23 cellular contexts compared by ENCODE assay signal in genomic region chr1:178165196-178165595, GRCh38.
A peak's percentile ranks its signal among the peaks of the same experiment; 100 is the strongest.
DNase-seq lines count a peak whose midpoint lies in the region; ATAC-seq, FAIRE-seq and TF ChIP-seq lines count a peak whose summit lies in the region.
"Had no signal": no experiment of that assay in that cellular context is flagged by ENCODE, and none has a peak within 500 bp of the region (broad histone marks: within the 10 kb centered on the region; RNA-seq: fewer than 3 reads in every experiment).

No MANE protein-coding gene starts in this region.

- no peak overlapping the region for H3K4me3 ChIP-seq in HepG2 (replicated peaks in 1 of 3; ENCODE audit: insufficient read depth in 1 of 3, low read depth in 2 of 3, low read length in 3 of 3)
- H3K4me3 ChIP-seq in right lobe of liver: no peak overlapping the region
- H3K4me3 ChIP-seq in astrocyte (ENCODE audit: insufficient read depth, low read depth, low read length): no peak overlapping the region
- no peak overlapping the region for H3K4me3 ChIP-seq in osteoblast (ENCODE audit: insufficient read depth, low read length)
- H3K4me3 ChIP-seq: A549; BLaER1 treated with 17β-estradiol and CSF1 and Interleukin-3, amounts not matched to agents 10 nM and 100 nM; HAP-1 had no signal

- peaks cover 33% of the 10 kb centered on the region for H3K4me1 Mint-ChIP-seq in astrocyte (ENCODE audit: low read depth, unreplicated experiment)
- H3K4me1 Mint-ChIP-seq: CD14-positive monocyte; CD8-positive, alpha-beta memory T cell had no signal

- DNase-seq in HepG2 (ENCODE audit: low spot score) (no peak), right lobe of liver (no peak), astrocyte (ENCODE audit: low read depth) (no peak), osteoblast (ENCODE audit: insufficient read length, low spot score, missing footprints) (no peak), HuH-7 (ENCODE audit: low spot score) (no peak)
- DNase-seq: 8988T; ACHN; AML-193; BE2C; CD4-positive, alpha-beta T cell; CD8-positive, alpha-beta memory T cell; DMS53; DMS79 treated with DMSO at 0.1 percent for 48 hours; GF-D8; GOT3; HFFc6 had no signal

- no peaks in the 10 kb centered on the region for H3K9me3 Mint-ChIP-seq in astrocyte (ENCODE audit: unreplicated experiment)
- H3K9me3 Mint-ChIP-seq: CD4-positive, alpha-beta T cell; HFFc6 had no signal

- WGBS in HepG2 (ENCODE audit: low lambda C conversion rate): 95% methylated on average over 1 of the region's 1 CpG
- 86% methylated on average over 1 of the region's 1 CpG for WGBS in right lobe of liver (ENCODE audit: insufficient coverage, low coverage, low lambda C conversion rate, missing lambda C conversion rate)

- intact Hi-C loops in HepG2 (cut with micrococcal nuclease; ENCODE audit: unreplicated experiment) (no loop called here), right lobe of liver (cut with DNase I) (no loop called here)

- TF ChIP-seq EP300 in HepG2 (IDR thresholded peaks at IDR 0.05; ENCODE audit: low read depth in 2 of 2, low read length in 2 of 2) (no peak), HepG2 (CRISPR knock-in tag; IDR thresholded peaks at IDR 0.05; ENCODE audit: borderline replicate concordance) (no peak)

- H4K20me1 ChIP-seq in HepG2 (ENCODE audit: insufficient read depth, low read length) (no peaks in the 10 kb centered on the region), astrocyte (ENCODE audit: insufficient read depth, low read length) (no peaks in the 10 kb centered on the region), osteoblast (ENCODE audit: insufficient read depth, low read length) (peaks cover 12% of the 10 kb centered on the region)

- no peak for FAIRE-seq in HepG2 (lab: Jason Lieb, UNC)
- FAIRE-seq in astrocyte (lab: Jason Lieb, UNC): peak; percentile 50
- FAIRE-seq: A549, GM12891, GM18507 had no signal

- in situ Hi-C loops in HepG2 (cut with HindIII; ENCODE audit: extremely low pct_ligation_motif_present, low pct_unique_long_range_greater_than_20kb): no loop called here

- no TSS peak for BruUV-seq in HepG2 (replicated peaks; lab: Mats Ljungman, UMichigan)

- no peak for TF ChIP-seq CTCF in HepG2 (CRISPR knock-in tag; IDR thresholded peaks at IDR 0.05)
- no peak for TF ChIP-seq CTCF in right lobe of liver (IDR thresholded peaks at IDR 0.05)
- no peak for TF ChIP-seq CTCF in astrocyte (IDR thresholded peaks at IDR 0.05; ENCODE audit: insufficient read depth, low read depth, low read length)
- TF ChIP-seq CTCF in osteoblast (IDR thresholded peaks at IDR 0.05; ENCODE audit: extremely low read depth, low read depth, low read length): no peak

- no peak overlapping the region for H2AFZ ChIP-seq in HepG2 (ENCODE audit: low read length)
- no peak overlapping the region for H2AFZ ChIP-seq in astrocyte (ENCODE audit: low read depth, low read length)
- H2AFZ ChIP-seq in osteoblast (ENCODE audit: low read length): no peak overlapping the region

- POLR2A ChIA-PET in HepG2 (lab: Yijun Ruan, JAX): no interaction called here

- H3K27ac ChIP-seq in HepG2 (ENCODE audit: extremely low read length, insufficient read depth, low read length) (no peak overlapping the region), right lobe of liver (no peak overlapping the region), astrocyte (ENCODE audit: low read depth, low read length) (no peak overlapping the region), osteoblast (ENCODE audit: low read depth, low read length) (peak overlapping the region; percentile 1)
- H3K27ac ChIP-seq: A549; BLaER1 treated with 17β-estradiol and CSF1 and Interleukin-3, amounts not matched to agents 10 nM and 100 nM had no signal

- ATAC-seq in HepG2: no peak
- no peak for ATAC-seq in right lobe of liver
- ATAC-seq in HG03460 (IDR thresholded peaks at IDR 0.05; ENCODE audit: unreplicated experiment): no peak
- ATAC-seq: A549 had no signal

- no peak for TF ChIP-seq RAD21 in HepG2 (CRISPR knock-in tag; IDR thresholded peaks at IDR 0.05)

- no peaks in the 10 kb centered on the region for H3K36me3 ChIP-seq in HepG2 (replicated peaks in 1 of 2; ENCODE audit: control insufficient read depth in 1 of 2, insufficient read depth in 2 of 2, low read length in 2 of 2)
- H3K36me3 ChIP-seq in right lobe of liver: no peaks in the 10 kb centered on the region
- H3K36me3 ChIP-seq in astrocyte (ENCODE audit: insufficient read depth, low read length): no peaks in the 10 kb centered on the region
- no peaks in the 10 kb centered on the region for H3K36me3 ChIP-seq in osteoblast (ENCODE audit: insufficient read depth, low read length)
- H3K36me3 ChIP-seq: BE2C; BLaER1 treated with 17β-estradiol and CSF1 and Interleukin-3, amounts not matched to agents 10 nM and 100 nM; HAP-1 had no signal

- no peaks in the 10 kb centered on the region for H3K9me3 ChIP-seq in HepG2 (ENCODE audit: low read length)
- H3K9me3 ChIP-seq in right lobe of liver: no peaks in the 10 kb centered on the region
- no peaks in the 10 kb centered on the region for H3K9me3 ChIP-seq in astrocyte (ENCODE audit: insufficient read depth, low read depth, low read length)
- H3K9me3 ChIP-seq in osteoblast (ENCODE audit: low read depth, low read length): no peaks in the 10 kb centered on the region
- H3K9me3 ChIP-seq: A549; BE2C; BLaER1 treated with 17β-estradiol and CSF1 and Interleukin-3, amounts not matched to agents 10 nM and 100 nM; HAP-1 had no signal

- H3K4me3 Mint-ChIP-seq in astrocyte (ENCODE audit: unreplicated experiment): no peak overlapping the region
- H3K4me3 Mint-ChIP-seq: CD14-positive monocyte; CD4-positive, alpha-beta T cell; CD8-positive, alpha-beta memory T cell; HFFc6 had no signal

- CTCF ChIA-PET in HepG2 (lab: Yijun Ruan, JAX; ENCODE audit: low intra/inter-chr PET ratio, low total read pairs): no interaction called here

- H3K4me2 ChIP-seq in HepG2 (ENCODE audit: low read depth, low read length) (no peak overlapping the region), astrocyte (ENCODE audit: low read length) (no peak overlapping the region), osteoblast (ENCODE audit: insufficient read depth, low read length) (no peak overlapping the region)
- H3K4me2 ChIP-seq: A549 had no signal

- H3K27me3 Mint-ChIP-seq in astrocyte (ENCODE audit: low read depth, unreplicated experiment): no peaks in the 10 kb centered on the region
- H3K27me3 Mint-ChIP-seq: CD4-positive, alpha-beta T cell; CD8-positive, alpha-beta memory T cell had no signal

- H3K79me2 ChIP-seq in HepG2 (ENCODE audit: insufficient read depth, low read length) (no peaks in the 10 kb centered on the region), astrocyte (ENCODE audit: insufficient read depth, low read length) (peaks cover 45% of the 10 kb centered on the region), osteoblast (ENCODE audit: insufficient read depth, low read length) (peaks cover 79% of the 10 kb centered on the region)

- H3K4me1 ChIP-seq in HepG2 (ENCODE audit: insufficient read depth, low read length): no peaks in the 10 kb centered on the region
- no peaks in the 10 kb centered on the region for H3K4me1 ChIP-seq in right lobe of liver
- H3K4me1 ChIP-seq in astrocyte (ENCODE audit: insufficient read depth, low read length): peaks cover 12% of the 10 kb centered on the region
- peaks cover 10% of the 10 kb centered on the region for H3K4me1 ChIP-seq in osteoblast (ENCODE audit: insufficient read depth, low read length)
- H3K4me1 ChIP-seq: BE2C, HAP-1 had no signal

- H3K27me3 ChIP-seq in HepG2 (ENCODE audit: control insufficient read depth in 1 of 2, insufficient read depth in 2 of 2, low read length in 2 of 2): no peaks in the 10 kb centered on the region
- H3K27me3 ChIP-seq in right lobe of liver: no peaks in the 10 kb centered on the region
- H3K27me3 ChIP-seq in astrocyte (ENCODE audit: insufficient read depth, low read length): no peaks in the 10 kb centered on the region
- H3K27me3 ChIP-seq in osteoblast (ENCODE audit: insufficient read depth, low read length): no peaks in the 10 kb centered on the region
- H3K27me3 ChIP-seq: BE2C; BLaER1 treated with 17β-estradiol and CSF1 and Interleukin-3, amounts not matched to agents 10 nM and 100 nM had no signal

- TF ChIP-seq POLR2A in HepG2 (IDR thresholded peaks at IDR 0.05; ENCODE audit: insufficient read depth in 1 of 2, low read depth in 2 of 2, low read length in 2 of 2): no peak
- TF ChIP-seq POLR2A in right lobe of liver (IDR thresholded peaks at IDR 0.05): no peak

- no peak overlapping the region for H3K9ac ChIP-seq in HepG2 (ENCODE audit: insufficient read depth, low read depth, low read length)
- H3K9ac ChIP-seq in astrocyte (ENCODE audit: low read length): no peak overlapping the region
- H3K9ac ChIP-seq: BLaER1 treated with 17β-estradiol and CSF1 and Interleukin-3, amounts not matched to agents 10 nM and 100 nM had no signal

- H3K27ac Mint-ChIP-seq in astrocyte (ENCODE audit: unreplicated experiment): no peak overlapping the region
- H3K27ac Mint-ChIP-seq: CD14-positive monocyte; CD4-positive, alpha-beta T cell; CD8-positive, alpha-beta memory T cell; HFFc6 had no signal

- no peaks in the 10 kb centered on the region for H3K36me3 Mint-ChIP-seq in astrocyte (ENCODE audit: low read depth, unreplicated experiment)
- H3K36me3 Mint-ChIP-seq: CD14-positive monocyte; CD8-positive, alpha-beta memory T cell had no signal

TF ChIP-seq in HepG2, 621 proteins besides CTCF, POLR2A, EP300 and RAD21:
- no peak for TF ChIP-seq TRIM22 (IDR thresholded peaks at IDR 0.05)
- peak; percentile 52; the same call in 1 of the 2 replicates for TF ChIP-seq CEBPB (IDR thresholded peaks at IDR 0.05; ENCODE audit: borderline replicate concordance, low read depth, low read length)
